ENCODE assay signal across 1 cellular context in genomic region chr19:9946528-9947125, GRCh38. TPM values are rescaled to one million over a fixed set of nuclear protein-coding genes. Genes with fewer than 3 reads are reported as not detected.
"Had no signal": no experiment of that assay in that cellular context is flagged by ENCODE, and none has a peak within 500 bp of the region (broad histone marks: within the 10 kb centered on the region; RNA-seq: fewer than 3 reads in every experiment).

No MANE protein-coding gene starts in this region.

RNA-seq across cellular contexts. Expression of gene OLFM2, which starts 10.3 kb away (rescaled TPM):
- total RNA-seq: natural killer cell treated with Interleukin-12 subunit alpha and Interleukin-12 subunit beta and Interleukin-15 and Interleukin-18, amount 100 ng/mL, for 72 hours had no signal
